9 cellular contexts compared by ENCODE assay signal in the genomic region with DNA sequence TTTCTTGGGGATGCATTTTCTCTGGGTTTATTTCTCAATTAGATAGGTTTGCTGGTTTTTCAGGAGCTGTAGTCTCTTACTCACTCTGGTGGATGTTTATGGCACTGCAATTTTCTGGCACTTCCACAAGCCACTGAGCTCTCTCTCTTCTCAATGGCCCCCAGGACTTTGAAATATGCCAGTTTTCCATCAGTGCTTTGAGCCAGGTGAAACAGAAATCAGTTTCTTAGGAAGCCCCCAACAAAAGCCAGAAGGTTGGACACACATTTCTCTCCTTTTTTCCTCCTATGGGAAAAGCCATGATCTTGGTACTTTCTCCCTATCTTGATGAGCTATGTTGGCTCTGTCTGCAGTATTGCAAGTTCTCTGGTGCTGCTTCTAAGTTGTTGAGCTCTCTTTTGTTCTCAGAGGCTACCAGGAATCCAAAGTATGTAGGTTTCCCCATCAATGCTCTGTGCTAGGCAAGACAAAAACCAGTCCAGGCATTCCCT.
A peak's percentile ranks its signal among the peaks of the same experiment; 100 is the strongest.
DNase-seq lines count a peak whose midpoint lies in the region; ATAC-seq and TF ChIP-seq lines count a peak whose summit lies in the region.
"Had no signal": no experiment of that assay in that cellular context is flagged by ENCODE, and none has a peak within 500 bp of the region (broad histone marks: within the 10 kb centered on the region; RNA-seq: fewer than 3 reads in every experiment).

No MANE protein-coding gene starts in this region.

- TF ChIP-seq POLR2A in prostate gland (IDR thresholded peaks at IDR 0.05) = no peak

- H3K27me3 ChIP-seq in Panc1 (ENCODE audit: control insufficient read depth, insufficient read depth, low read length) = no peaks in the 10 kb centered on the region
- no peaks in the 10 kb centered on the region for H3K27me3 ChIP-seq in prostate gland (replicated peaks; ENCODE audit: insufficient read depth)

- H3K27me3 Mint-ChIP-seq in activated CD4-positive, alpha-beta T cell treated with anti-CD3 and anti-CD28 coated beads for 36 hours = peaks cover 16% of the 10 kb centered on the region
- H3K27me3 Mint-ChIP-seq in endothelial cell (ENCODE audit: unreplicated experiment) = peaks cover 2% of the 10 kb centered on the region

- H3K27ac ChIP-seq in Panc1 (ENCODE audit: low read length) = no peak overlapping the region
- no peak overlapping the region for H3K27ac ChIP-seq in prostate gland

- peaks cover 12% of the 10 kb centered on the region; the same call in 1 of the 2 replicates for H3K9me3 ChIP-seq in Panc1 (ENCODE audit: control insufficient read depth, insufficient read depth, low read depth, low read length)
- H3K9me3 ChIP-seq in prostate gland = no peaks in the 10 kb centered on the region

- H3K36me3 Mint-ChIP-seq in activated CD4-positive, alpha-beta T cell treated with anti-CD3 and anti-CD28 coated beads for 36 hours (ENCODE audit: low read depth) = no peaks in the 10 kb centered on the region
- H3K36me3 Mint-ChIP-seq in endothelial cell (ENCODE audit: low read depth, unreplicated experiment) = no peaks in the 10 kb centered on the region

- H3K36me3 ChIP-seq in Panc1 (ENCODE audit: control insufficient read depth, insufficient read depth, low read length) (no peaks in the 10 kb centered on the region), prostate gland (no peaks in the 10 kb centered on the region)

- POLR2A ChIA-PET in activated CD4-positive, alpha-beta T cell treated with anti-CD3 and anti-CD28 coated beads for 36 hours (lab: Charles Lee) = interaction anchor here (0.5 to 0.9 kb wide), 2 partner anchors 11 to 1113 kb away, joined by 3 to 4 read pairs; no protein-coding TSS in a partner anchor
- POLR2A ChIA-PET in Panc1 (lab: Charles Lee) = no interaction called here

- peaks cover 20% of the 10 kb centered on the region for H3K9me3 Mint-ChIP-seq in activated CD4-positive, alpha-beta T cell treated with anti-CD3 and anti-CD28 coated beads for 36 hours (ENCODE audit: low read depth)
- no peaks in the 10 kb centered on the region for H3K9me3 Mint-ChIP-seq in endothelial cell (ENCODE audit: unreplicated experiment)

- H3K27ac Mint-ChIP-seq in activated CD4-positive, alpha-beta T cell treated with anti-CD3 and anti-CD28 coated beads for 36 hours = no peak overlapping the region
- H3K27ac Mint-ChIP-seq in endothelial cell (ENCODE audit: unreplicated experiment) = no peak overlapping the region
- H3K27ac Mint-ChIP-seq: activated naive CD4-positive, alpha-beta T cell treated with anti-CD3 and anti-CD28 coated beads, Interleukin-2, amount 50 U/mL, for 72 hours had no signal

- H3K4me1 ChIP-seq in Panc1 (ENCODE audit: control insufficient read depth, insufficient read depth, low read length) (no peaks in the 10 kb centered on the region), prostate gland (replicated peaks) (no peaks in the 10 kb centered on the region)

- in situ Hi-C loops in Panc1 (cut with HindIII; ENCODE audit: low pct_unique_long_range_greater_than_20kb, low sequenced_read_pairs) = no loop called here

- CTCF ChIA-PET in activated CD4-positive, alpha-beta T cell treated with anti-CD3 and anti-CD28 coated beads for 36 hours (lab: Charles Lee) = interaction anchor here (0.5 to 5.9 kb wide), 39 partner anchors 8 to 608 kb away, joined by 3 to 158 read pairs (median 5); partner anchors contain the start of gene TMEM100
- CTCF ChIA-PET in Panc1 (lab: Charles Lee) = interaction anchor here (0.6 to 2.2 kb wide), 8 partner anchors 15 to 276 kb away, joined by 3 to 11 read pairs (median 4); no protein-coding TSS in a partner anchor

- DNase-seq in activated CD4-positive, alpha-beta T cell treated with anti-CD3 and anti-CD28 coated beads for 36 hours = peak; percentile 37
- no peak for DNase-seq in activated CD4-positive, alpha-beta T cell treated with anti-CD3 and anti-CD28 coated beads for 1 hour
- DNase-seq in Panc1 (ENCODE audit: low read depth, low spot score) = peak; percentile 33
- DNase-seq in endothelial cell (ENCODE audit: low spot score) = peak; percentile 33
- DNase-seq in prostate gland (ENCODE audit: low spot score) = no peak
- no peak for DNase-seq in pons (ENCODE audit: low spot score)
- DNase-seq in cerebellum (ENCODE audit: low spot score) = no peak

- no peak overlapping the region for H3K4me3 Mint-ChIP-seq in activated CD4-positive, alpha-beta T cell treated with anti-CD3 and anti-CD28 coated beads for 36 hours
- no peak overlapping the region for H3K4me3 Mint-ChIP-seq in endothelial cell (ENCODE audit: unreplicated experiment)

- intact Hi-C loops in activated CD4-positive, alpha-beta T cell treated with anti-CD3 and anti-CD28 coated beads for 36 hours (cut with DNase I, micrococcal nuclease) = loop anchor here (1.0 to 5.0 kb wide), 4 partner anchors 76 to 225 kb away; no protein-coding TSS in a partner anchor
- intact Hi-C loops in Panc1 (cut with micrococcal nuclease; ENCODE audit: unreplicated experiment) (loop anchor here (1.0 to 10.0 kb wide), 2 partner anchors 76 to 173 kb away; no protein-coding TSS in a partner anchor), prostate gland (cut with DNase I) (no loop called here)

- no TSS peak for BruUV-seq in Panc1 (replicated peaks; lab: Mats Ljungman, UMichigan)

- no peak overlapping the region for H3K4me3 ChIP-seq in Panc1 (ENCODE audit: low read depth in 2 of 2, low read length in 2 of 2)
- H3K4me3 ChIP-seq in prostate gland = no peak overlapping the region

- no peaks in the 10 kb centered on the region for H3K4me1 Mint-ChIP-seq in activated CD4-positive, alpha-beta T cell treated with anti-CD3 and anti-CD28 coated beads for 36 hours
- H3K4me1 Mint-ChIP-seq in endothelial cell (ENCODE audit: unreplicated experiment) = peaks cover 3% of the 10 kb centered on the region

- peak; percentile 58 for ATAC-seq in activated CD4-positive, alpha-beta T cell treated with anti-CD3 and anti-CD28 coated beads for 36 hours
- ATAC-seq in HG03139 (IDR thresholded peaks at IDR 0.05; ENCODE audit: unreplicated experiment) (peak; percentile 63), Panc1 (peak; percentile 75; the same call in 1 of the 2 replicates)

- TF ChIP-seq CTCF in Panc1 (IDR thresholded peaks at IDR 0.05) = peak; percentile 79
- TF ChIP-seq CTCF in endothelial cell (IDR thresholded peaks at IDR 0.05; ENCODE audit: unreplicated experiment) = peak; percentile 82
- TF ChIP-seq CTCF in prostate gland (IDR thresholded peaks at IDR 0.05) = peak in 3 of 4 experiments; percentile 34 to 64 (median 50)

Comparison
In these comparisons a context has a peak if more than half of its experiments do, and no peak if none do; other contexts are left out.
1. DNase-seq: peak in activated CD4-positive, alpha-beta T cell treated with anti-CD3 and anti-CD28 coated beads for 36 hours (single experiment), Panc1 (single experiment) and endothelial cell (single experiment); none in activated CD4-positive, alpha-beta T cell treated with anti-CD3 and anti-CD28 coated beads for 1 hour (single experiment), prostate gland (single experiment), pons (single experiment) and cerebellum (single experiment).
2. Peak in every context shown above with its lines, with median percentiles within 50 percentile points of each other: ATAC-seq and CTCF ChIP-seq.